In the genomic region with DNA sequence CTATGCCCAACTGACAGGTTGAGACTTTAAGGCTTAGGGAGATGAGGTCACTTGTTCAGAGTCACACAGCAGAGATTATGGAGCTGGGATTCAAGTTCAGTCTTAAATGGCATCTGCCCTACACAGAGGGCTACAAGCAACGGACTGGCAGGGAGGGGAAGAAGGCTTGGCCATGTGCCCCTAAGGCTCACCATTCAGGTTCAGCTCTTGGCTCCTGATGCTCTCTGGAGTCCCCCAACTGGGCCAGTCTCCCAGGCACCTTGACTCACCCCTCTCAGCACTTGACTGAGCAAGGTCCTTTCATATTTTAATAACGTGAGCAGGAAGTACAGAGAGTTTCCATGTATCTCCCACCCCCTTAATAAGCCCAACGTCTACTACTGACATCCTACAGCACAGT, we compare ENCODE assay signal across 10 cellular contexts.
"Had no signal": no experiment of that assay in that cellular context is flagged by ENCODE, and none has a peak within 500 bp of the region (broad histone marks: within the 10 kb centered on the region; RNA-seq: fewer than 3 reads in every experiment).

No MANE protein-coding gene starts in this region.

- DNase-seq: GM23248, GOT3, H7, H9, HCEC 1CT, HFFc6 had no signal

- ATAC-seq: GM23338, HCT116 had no signal

- H3K27ac Mint-ChIP-seq: GM23338, H9, HFFc6 had no signal

- H3K9me3 Mint-ChIP-seq: GM23338, H9, HFFc6 had no signal

- FAIRE-seq: H1, H54 had no signal

- H3K4me3 Mint-ChIP-seq: GM23338, H9, HFFc6 had no signal
